8 cellular contexts compared by ENCODE assay signal in genomic region chr3:15647629-15648167, GRCh38. TPM values are rescaled to one million over a fixed set of nuclear protein-coding genes. Genes with fewer than 3 reads are reported as not detected.
DNase-seq lines count a peak whose midpoint lies in the region; ATAC-seq, FAIRE-seq and TF ChIP-seq lines count a peak whose summit lies in the region.

No MANE protein-coding gene starts in this region.

- peaks cover 7% of the 10 kb centered on the region for H3K36me3 Mint-ChIP-seq in memory B cell

- peak overlapping the region; percentile 63 for H2AFZ ChIP-seq in GM12878 (ENCODE audit: control insufficient read depth, low read depth, low read length)

- H3K9me3 ChIP-seq in GM12878 (replicated peaks; ENCODE audit: control insufficient read depth, insufficient read depth, low read length) (peaks cover 7% of the 10 kb centered on the region; the same call in 2 of the 3 replicates), vagina (no peaks in the 10 kb centered on the region)

- peak; percentile 99 for FAIRE-seq in GM12878 (lab: Jason Lieb, UNC)

- peak; percentile 87 to 95 for TF ChIP-seq EP300 in GM12878 (IDR thresholded peaks at IDR 0.05; ENCODE audit: borderline replicate concordance in 1 of 2, control insufficient read depth in 1 of 2, low read depth in 2 of 2, low read length in 2 of 2)

- no TSS peak for BruUV-seq in GM12878 (replicated peaks; lab: Mats Ljungman, UMichigan)

- H4K20me1 ChIP-seq in GM12878 (ENCODE audit: control insufficient read depth, insufficient read depth) = no peaks in the 10 kb centered on the region

- RAD21 ChIA-PET in GM12878 (lab: Charles Lee; ENCODE audit: unreplicated experiment) = interaction anchor here (0.8 to 3.5 kb wide), 12 partner anchors 9 to 166 kb away, joined by 3 to 22 read pairs (median 5); no protein-coding TSS in a partner anchor

- TF ChIP-seq POLR2A in GM12878 (IDR thresholded peaks at IDR 0.05; ENCODE audit: low read depth, low read length) (peak; percentile 30; the same call in 1 of the 2 replicates), vagina (IDR thresholded peaks at IDR 0.05) (no peak)

- TF ChIP-seq CTCF in GM12878 (IDR thresholded peaks at IDR 0.05 in 2 of 3, conservative IDR thresholded peaks at IDR 0.05 in 1 of 3; ENCODE audit: control insufficient read depth in 2 of 3, extremely low read depth in 1 of 3, insufficient read depth in 1 of 3, low read depth in 3 of 3, low read length in 3 of 3) (no peak), vagina (IDR thresholded peaks at IDR 0.05) (no peak)

- peak overlapping the region; percentile 70 for H3K4me3 Mint-ChIP-seq in memory B cell

- no peaks in the 10 kb centered on the region; a peak in 1 of 4 replicates for H3K36me3 ChIP-seq in GM12878 (ENCODE audit: control insufficient read depth in 2 of 2, insufficient read depth in 2 of 2, low read length in 1 of 2)
- H3K36me3 ChIP-seq in vagina = no peaks in the 10 kb centered on the region

- H3K9ac ChIP-seq in GM12878 (ENCODE audit: control insufficient read depth, insufficient read depth, low read length) = peak overlapping the region; percentile 45; the same call in 1 of the 2 replicates

- H3K27ac Mint-ChIP-seq in memory B cell = no peak overlapping the region

- ATAC-seq in GM19023 (IDR thresholded peaks at IDR 0.05; ENCODE audit: unreplicated experiment) (peak; percentile 86), HG03175 (IDR thresholded peaks at IDR 0.05; ENCODE audit: unreplicated experiment) (peak; percentile 95), GM12878 (peak; percentile 96), memory B cell (ENCODE audit: low read depth) (peak; percentile 99)

- H3K4me1 Mint-ChIP-seq in memory B cell = peaks cover 36% of the 10 kb centered on the region

- in situ Hi-C loops in GM12878 (cut with MboI) = no loop called here

- H3K27me3 ChIP-seq in GM12878 (replicated peaks in 1 of 2; ENCODE audit: control insufficient read depth in 2 of 2, insufficient read depth in 2 of 2, low read length in 1 of 2) = no peaks in the 10 kb centered on the region
- H3K27me3 ChIP-seq in vagina = no peaks in the 10 kb centered on the region

- POLR2A ChIA-PET in GM12878 (lab: Charles Lee) = interaction anchor here (1.3 to 1.5 kb wide), 3 partner anchors 10 to 158 kb away, joined by 4 to 8 read pairs (median 4); no protein-coding TSS in a partner anchor

- CTCF ChIA-PET in GM12878 (lab: Yijun Ruan, JAX) = interaction anchor here (1.1 to 5.2 kb wide), 7 partner anchors 9 to 166 kb away, joined by 3 to 35 read pairs (median 5); no protein-coding TSS in a partner anchor

- H3K4me1 ChIP-seq in GM12878 (ENCODE audit: control insufficient read depth, insufficient read depth, low read length) (peaks cover 38% of the 10 kb centered on the region), vagina (peaks cover 25% of the 10 kb centered on the region)

- H3K4me3 ChIP-seq in GM12878 (peak overlapping the region; percentile 24), vagina (peak overlapping the region in 1 of 2 donors; percentile 8)

- WGBS in GM12878 (ENCODE audit: insufficient coverage, insufficient replicate concordance, low lambda C conversion rate, missing lambda C conversion rate) = 0% methylated on average over 4 of the region's 4 CpGs

- H3K79me2 ChIP-seq in GM12878 (ENCODE audit: control insufficient read depth, insufficient read depth, low read length) = no peaks in the 10 kb centered on the region

- peaks cover 6% of the 10 kb centered on the region for H3K27me3 Mint-ChIP-seq in memory B cell

- no peaks in the 10 kb centered on the region for H3K9me3 Mint-ChIP-seq in memory B cell

- TF ChIP-seq RAD21 in GM12878 (IDR thresholded peaks at IDR 0.05; ENCODE audit: insufficient read depth, low read depth, low read length) = no peak

- intact Hi-C loops in GM12878 (cut with micrococcal nuclease; ENCODE audit: unreplicated experiment) = loop anchor here (1.0 to 10.0 kb wide), 2 partner anchors 158 to 867 kb away; partner anchors contain the start of gene RFTN1
- intact Hi-C loops in vagina (cut with DNase I) = no loop called here

- H3K27ac ChIP-seq in GM12878 (ENCODE audit: control insufficient read depth, insufficient read depth) = peak overlapping the region; percentile 81
- H3K27ac ChIP-seq in vagina = peak overlapping the region; percentile 82

- DNase-seq in A172 (ENCODE audit: low spot score) (peak; percentile 97), SW480 (ENCODE audit: low spot score) (peak; percentile 94), GM12878 (ENCODE audit: low read depth, low spot score) (peak; percentile 94), memory B cell (ENCODE audit: low spot score in 2 of 2) (peak in 1 of 2 donors; percentile 33), vagina (ENCODE audit: extremely low spot score in 2 of 2) (no peak), RKO (ENCODE audit: low spot score) (no peak)

- SMC1A ChIA-PET in GM12878 (lab: Charles Lee; ENCODE audit: uncharacterized antibody, unreplicated experiment) = interaction anchor here (0.9 to 6.7 kb wide), 11 partner anchors 10 to 164 kb away, joined by 3 to 61 read pairs (median 6); no protein-coding TSS in a partner anchor

- H3K4me2 ChIP-seq in GM12878 (ENCODE audit: control insufficient read depth, insufficient read depth) = peak overlapping the region; percentile 85

TF ChIP-seq in GM12878, 131 proteins besides CTCF, POLR2A, EP300 and RAD21 (continues in another document):
- TF ChIP-seq RFX5 (IDR thresholded peaks at IDR 0.05; ENCODE audit: low read depth, low read length) (no peak), MLLT1 (IDR thresholded peaks at IDR 0.05) (peak; percentile 90), ATF7 (IDR thresholded peaks at IDR 0.05; ENCODE audit: low read depth) (peak; percentile 81), FOXK2 (IDR thresholded peaks at IDR 0.05) (no peak), ZZZ3 (IDR thresholded peaks at IDR 0.05; ENCODE audit: control insufficient read depth, insufficient read length, low read depth) (no peak), MEF2B (IDR thresholded peaks at IDR 0.05; ENCODE audit: partially characterized antibody, poor library complexity, severe bottlenecking) (peak; percentile 77), IRF3 (IDR thresholded peaks at IDR 0.05) (no peak)

RNA-seq across cellular contexts. Expression of gene BTD, which starts 46.2 kb away (rescaled TPM):
- 14.6 and 26.4 TPM in 2 replicates for total RNA-seq in A172 (2014; rRNA removed; shearing (Covaris generic))
- total RNA-seq in GM12878 (2013; cell fraction: nucleolus; rRNA removed) = 6.9 and 10.1 TPM in 2 replicates
- total RNA-seq in GM12878 (2014; rRNA removed) (4.6 and 5.0 TPM in 2 replicates), GM12878 (2014; rRNA removed; fragmentation: Illumina TruSeq; extraction: Trizol) (2.9 and 3.4 TPM in 2 replicates), GM12878 (2021) (4.0 and 4.5 TPM in 2 replicates), vagina (10.6 TPM)
- polyA plus RNA-seq in GM12878 (2011; ENCODE audit: low read depth) = 6.5 TPM
- polyA plus RNA-seq in GM12878 (2011; rRNA removed) (9.4 and 10.3 TPM in 2 replicates), GM12878 (2014; fragmentation: Illumina TruSeq; extraction: Trizol) (3.9 and 5.6 TPM in 2 replicates), GM12878 (2014; fragmentation: Nextera tagmentation; extraction: Ambion mirVana) (1 to 10 TPM; 6.1 to 9.2 TPM), GM12878 (2014; rRNA removed) (3.5 and 5.7 TPM in 2 replicates), GM12878 (2016; fragmentation: Nextera tagmentation; extraction: Ambion mirVana) (1 to 10 TPM; 4.6 to 5.5 TPM)
- 9.5 and 11.8 TPM in 2 replicates for polyA plus RNA-seq in GM12878 (2011; cell fraction: cytosol; rRNA removed)
- polyA plus RNA-seq in GM12878 (2011; cell fraction: nucleus; rRNA removed) = 4.6 and 6.4 TPM in 2 replicates
- polyA plus RNA-seq in GM12878 (2012) = 3.4 and 4.4 TPM in 2 replicates
- polyA minus RNA-seq in GM12878 (2011; rRNA and poly(A)+ RNA removed) = 12.8 and 14.2 TPM in 2 replicates
- 2.7 and 3.6 TPM in 2 replicates for polyA minus RNA-seq in GM12878 (2011; cell fraction: cytosol; rRNA and poly(A)+ RNA removed)
- polyA minus RNA-seq in GM12878 (2011; cell fraction: nucleus; rRNA and poly(A)+ RNA removed) = 8.3 and 10.5 TPM in 2 replicates

RNA-seq across cellular contexts. Expression of gene HACL1, which starts 46.3 kb away (rescaled TPM):
- 35.8 and 49.2 TPM in 2 replicates for total RNA-seq in A172 (2014; rRNA removed; shearing (Covaris generic))
- 97.4 and 107 TPM in 2 replicates for total RNA-seq in GM12878 (2013; cell fraction: nucleolus; rRNA removed)
- total RNA-seq in GM12878 (2014; rRNA removed) = 21.4 and 24.4 TPM in 2 replicates
- 26.2 and 28.3 TPM in 2 replicates for total RNA-seq in GM12878 (2014; rRNA removed; fragmentation: Illumina TruSeq; extraction: Trizol)
- total RNA-seq in GM12878 (2021) = 23.8 and 27.7 TPM in 2 replicates
- polyA plus RNA-seq in GM12878 (2011; ENCODE audit: low read depth) = 13.7 TPM
- polyA plus RNA-seq in GM12878 (2011; rRNA removed) = 42.6 and 51.2 TPM in 2 replicates
- 29.7 and 37.3 TPM in 2 replicates for polyA plus RNA-seq in GM12878 (2011; cell fraction: cytosol; rRNA removed)
- polyA plus RNA-seq in GM12878 (2011; cell fraction: nucleus; rRNA removed) = 36.6 and 36.9 TPM in 2 replicates
- 18.5 and 18.9 TPM in 2 replicates for polyA plus RNA-seq in GM12878 (2012)
- polyA plus RNA-seq in GM12878 (2014; fragmentation: Illumina TruSeq; extraction: Trizol) = 24.5 and 28.5 TPM in 2 replicates
- 10 to 100 TPM; 34.1 to 40.3 TPM for polyA plus RNA-seq in GM12878 (2014; fragmentation: Nextera tagmentation; extraction: Ambion mirVana)
- 18.0 and 19.4 TPM in 2 replicates for polyA plus RNA-seq in GM12878 (2014; rRNA removed)
- polyA plus RNA-seq in GM12878 (2016; fragmentation: Nextera tagmentation; extraction: Ambion mirVana) = 10 to 100 TPM; 45.8 to 48.7 TPM
- 59.0 and 62.4 TPM in 2 replicates for polyA minus RNA-seq in GM12878 (2011; rRNA and poly(A)+ RNA removed)
- 9.0 and 19.4 TPM in 2 replicates for polyA minus RNA-seq in GM12878 (2011; cell fraction: cytosol; rRNA and poly(A)+ RNA removed)
- polyA minus RNA-seq in GM12878 (2011; cell fraction: nucleus; rRNA and poly(A)+ RNA removed) = 72.8 and 89.1 TPM in 2 replicates
- 8.1 TPM for total RNA-seq in vagina

Comparison
In these comparisons a context has a peak if more than half of its experiments do, and no peak if none do; other contexts are left out.
1. DNase-seq: peak in A172 (single experiment), SW480 (single experiment) and GM12878 (single experiment); none in vagina (0 of 2) and RKO (single experiment).
2. Peak in every context shown above with its lines, with median percentiles within 50 percentile points of each other: ATAC-seq.